ENCODE assay signal across 15 cellular contexts in genomic region chr4:38855466-38855865, GRCh38. TPM values are rescaled to one million over a fixed set of nuclear protein-coding genes. Genes with fewer than 3 reads are reported as not detected.
DNase-seq lines count a peak whose midpoint lies in the region; ATAC-seq and TF ChIP-seq lines count a peak whose summit lies in the region.
"Had no signal": no experiment of that assay in that cellular context is flagged by ENCODE, and none has a peak within 500 bp of the region (broad histone marks: within the 10 kb centered on the region; RNA-seq: fewer than 3 reads in every experiment).

No MANE protein-coding gene starts in this region.

- H3K36me3 ChIP-seq in left ventricle myocardium inferior, result no peaks in the 10 kb centered on the region
- no peaks in the 10 kb centered on the region for H3K36me3 ChIP-seq in heart left ventricle
- no peaks in the 10 kb centered on the region for H3K36me3 ChIP-seq in PC-3 (ENCODE audit: low read depth, low read length)
- no peaks in the 10 kb centered on the region for H3K36me3 ChIP-seq in esophagus squamous epithelium
- H3K36me3 ChIP-seq: vagina had no signal

- WGBS in heart left ventricle, 4 donors, result 81 to 91% (median 89%) methylated on average over 5 of the region's 5 CpGs
- WGBS in esophagus squamous epithelium, 2 donors, result 75 to 87% methylated on average over 5 of the region's 5 CpGs

- ATAC-seq in heart left ventricle (no peak), PC-3 (no peak), HG02571 (IDR thresholded peaks at IDR 0.05; ENCODE audit: unreplicated experiment) (no peak)

- peaks cover 5% of the 10 kb centered on the region for H3F3A ChIP-seq in PC-3 (ENCODE audit: low read length, unreplicated experiment)

- H3K27ac ChIP-seq in left ventricle myocardium inferior (replicated peaks), result no peak overlapping the region
- H3K27ac ChIP-seq in heart left ventricle, result peak overlapping the region in 3 of 12 donors; percentile 0 to 92 (median 55)
- peak overlapping the region; percentile 91; the same call in 1 of the 2 replicates for H3K27ac ChIP-seq in PC-3 (ENCODE audit: low read length)
- H3K27ac ChIP-seq in esophagus squamous epithelium, result peak overlapping the region in 2 of 4 donors; percentile 81 to 82
- H3K27ac ChIP-seq: RWPE1, VCaP had no signal

- H2AFZ ChIP-seq in PC-3 (ENCODE audit: low read length), result peak overlapping the region; percentile 71

- H3K4me1 ChIP-seq in left ventricle myocardium inferior, result peaks cover 7% of the 10 kb centered on the region
- peaks cover 0 to 45% (median 0%) of the 10 kb centered on the region in 12 donors for H3K4me1 ChIP-seq in heart left ventricle
- peaks cover 15% of the 10 kb centered on the region for H3K4me1 ChIP-seq in PC-3 (ENCODE audit: insufficient read depth, low read length)
- peaks cover 7 to 24% (median 8%) of the 10 kb centered on the region in 3 donors for H3K4me1 ChIP-seq in esophagus squamous epithelium
- H3K4me1 ChIP-seq: vagina had no signal

- peak overlapping the region; percentile 88 for H3K4me2 ChIP-seq in PC-3 (ENCODE audit: low read length)

- TF ChIP-seq POLR2A in heart left ventricle (IDR thresholded peaks at IDR 0.05), result no peak
- TF ChIP-seq POLR2A in esophagus squamous epithelium (IDR thresholded peaks at IDR 0.05), result no peak

- H3K9me3 ChIP-seq in left ventricle myocardium inferior (replicated peaks) (peaks cover 7% of the 10 kb centered on the region), heart left ventricle (peaks cover 0 to 7% (median 0%) of the 10 kb centered on the region in 12 donors), PC-3 (ENCODE audit: low read length) (no peaks in the 10 kb centered on the region), esophagus squamous epithelium (no peaks in the 10 kb centered on the region)
- H3K9me3 ChIP-seq: vagina had no signal

- no peaks in the 10 kb centered on the region for H4K20me1 ChIP-seq in PC-3 (ENCODE audit: low read length)

- H3K9ac ChIP-seq in PC-3 (ENCODE audit: low read length), result peak overlapping the region; percentile 47; the same call in 1 of the 2 replicates

- H3K4me3 ChIP-seq in left ventricle myocardium inferior (peak overlapping the region; percentile 30), heart left ventricle (peak overlapping the region in 6 of 12 donors; percentile 20 to 57 (median 42)), PC-3 (ENCODE audit: low read length) (peak overlapping the region; percentile 69; the same call in 1 of the 2 replicates), esophagus squamous epithelium (peak overlapping the region in 3 of 4 donors; percentile 34 to 54 (median 39))

- BruUV-seq in PC-3 (replicated peaks; lab: Mats Ljungman, UMichigan), result no TSS peak

- TF ChIP-seq CTCF in left ventricle myocardium inferior (IDR thresholded peaks at IDR 0.05; ENCODE audit: borderline replicate concordance) (no peak), heart left ventricle (IDR thresholded peaks at IDR 0.05) (no peak), PC-3 (conservative IDR thresholded peaks at IDR 0.05; ENCODE audit: low read depth, low read length) (no peak), esophagus squamous epithelium (IDR thresholded peaks at IDR 0.05) (no peak)

- H3K9me2 ChIP-seq in PC-3 (replicated peaks; ENCODE audit: low read length), result no peaks in the 10 kb centered on the region

- DNase-seq in left ventricle myocardium inferior (no peak), heart left ventricle (no peak), PC-3 (no peak), esophagus squamous epithelium (lab: John Stamatoyannopoulos, UW) (no peak), AG08395 (ENCODE audit: low spot score) (no peak), DMS 273 (lab: John Stamatoyannopoulos, UW; ENCODE audit: unreplicated experiment) (no peak), cardiac septum (ENCODE audit: low spot score) (no peak)
- DNase-seq: C1 segment of cervical spinal cord, cortex of kidney, HCEC 1CT, NCI-H345 had no signal

- H3K27me3 ChIP-seq in left ventricle myocardium inferior (ENCODE audit: low read depth) (no peaks in the 10 kb centered on the region), heart left ventricle (no peaks in the 10 kb centered on the region), PC-3 (ENCODE audit: low read length) (no peaks in the 10 kb centered on the region), esophagus squamous epithelium (no peaks in the 10 kb centered on the region)
- H3K27me3 ChIP-seq: vagina had no signal

- H3K79me2 ChIP-seq in PC-3 (ENCODE audit: low read length), result no peaks in the 10 kb centered on the region

- CTCF ChIA-PET in PC-3 (lab: Charles Lee), result interaction anchor here (0.9 kb wide), 1 partner anchor 96 kb away, joined by 3 read pairs; no protein-coding TSS in a partner anchor

- intact Hi-C loops in left ventricle myocardium inferior (cut with micrococcal nuclease) (loop anchor here (10.0 kb wide), 1 partner anchor 101 kb away; no protein-coding TSS in a partner anchor), heart left ventricle (cut with DNase I) (loop anchor here in 6 of 10 donors (5.0 to 10.0 kb wide), 3 partner anchors 93 to 681 kb away; no protein-coding TSS in a partner anchor), PC-3 (cut with micrococcal nuclease) (loop anchor here (5.0 kb wide), 1 partner anchor 68 kb away; no protein-coding TSS in a partner anchor), esophagus squamous epithelium (cut with DNase I) (no loop called here), cardiac septum (cut with DNase I) (loop anchor here (5.0 kb wide), 2 partner anchors 48 to 98 kb away; no protein-coding TSS in a partner anchor)

- POLR2A ChIA-PET in PC-3 (lab: Charles Lee; ENCODE audit: unreplicated experiment), result no interaction called here

RNA-seq across cellular contexts. Expression of gene TLR6, which starts 1.2 kb away (rescaled TPM):
- 0.71 TPM for total RNA-seq in left ventricle myocardium inferior
- total RNA-seq in heart left ventricle, result 1 to 10 TPM in 8 of 9 donors, under 1 TPM in 1; 0.83 to 9.8 (median 1.2) TPM
- polyA plus RNA-seq in heart left ventricle, result under 1 TPM; 0.15 to 0.22 TPM
- 0.92 and 1.2 TPM in 2 replicates for total RNA-seq in PC-3 (2014; rRNA removed)
- 1 to 10 TPM; 1.1 to 3.3 (median 2.5) TPM for total RNA-seq in esophagus squamous epithelium
- total RNA-seq in cardiac septum, result 1.2 TPM

RNA-seq across cellular contexts. Expression of gene FAM114A1, which starts 12.1 kb away (rescaled TPM):
- 19.5 TPM for total RNA-seq in left ventricle myocardium inferior
- total RNA-seq in heart left ventricle, result 10 to 100 TPM; 11.4 to 41.5 (median 24.2) TPM
- 10 to 100 TPM in 1 of 2 donors, 1 to 10 TPM in 1; 6.0 to 23.2 TPM for polyA plus RNA-seq in heart left ventricle
- 21.5 and 25.0 TPM in 2 replicates for total RNA-seq in PC-3 (2014; rRNA removed)
- total RNA-seq in esophagus squamous epithelium, result 10 to 100 TPM; 36.7 to 80.9 (median 69.2) TPM
- 26.1 TPM for total RNA-seq in cardiac septum

RNA-seq across cellular contexts. Expression of gene TLR1, which starts 50.9 kb away (rescaled TPM):
- total RNA-seq in left ventricle myocardium inferior, result 3.5 TPM
- 10 to 100 TPM in 2 of 9 donors, 1 to 10 TPM in 7; 2.3 to 31.8 (median 3.1) TPM for total RNA-seq in heart left ventricle
- under 1 TPM; 0.34 to 0.78 TPM for polyA plus RNA-seq in heart left ventricle
- total RNA-seq in PC-3 (2014; rRNA removed), result 0.40 and 0.47 TPM in 2 replicates
- 10 to 100 TPM in 2 of 4 donors, 1 to 10 TPM in 2; 2.5 to 11.3 (median 10.3) TPM for total RNA-seq in esophagus squamous epithelium
- 4.9 TPM for total RNA-seq in cardiac septum
